15 cellular contexts compared by ENCODE assay signal in genomic region chr10:121063744-121064143, GRCh38.
"Had no signal": no experiment of that assay in that cellular context is flagged by ENCODE, and none has a peak within 500 bp of the region (broad histone marks: within the 10 kb centered on the region; RNA-seq: fewer than 3 reads in every experiment).

No MANE protein-coding gene starts in this region.

- ATAC-seq: heart left ventricle, psoas muscle had no signal

- H3K4me3 Mint-ChIP-seq: activated CD4-positive, alpha-beta memory T cell treated with anti-CD3 and anti-CD28 coated beads, Interleukin-2, amount 10 ng/mL, durations not matched to agents 7 days and 5 days; mesothelial cell of epicardium; T-helper 2 cell treated with Interferon-gamma antibody and Interleukin-4, amounts not matched to agents 5 μg/mL and 100 μg/mL, for 36 hours had no signal

- H3K27ac Mint-ChIP-seq: activated CD4-positive, alpha-beta memory T cell treated with anti-CD3 and anti-CD28 coated beads, Interleukin-2, amount 10 ng/mL, durations not matched to agents 7 days and 5 days; mesothelial cell of epicardium; T-helper 2 cell treated with Interferon-gamma antibody and Interleukin-4, amounts not matched to agents 5 μg/mL and 100 μg/mL, for 36 hours had no signal

- H3K9me3 Mint-ChIP-seq: activated CD4-positive, alpha-beta memory T cell treated with anti-CD3 and anti-CD28 coated beads, Interleukin-2, amount 10 ng/mL, durations not matched to agents 7 days and 5 days; T-helper 2 cell treated with Interferon-gamma antibody and Interleukin-4, amounts not matched to agents 5 μg/mL and 100 μg/mL, for 36 hours had no signal

- H3K27me3 Mint-ChIP-seq: activated CD4-positive, alpha-beta memory T cell treated with anti-CD3 and anti-CD28 coated beads, Interleukin-2, amount 10 ng/mL, durations not matched to agents 7 days and 5 days had no signal

- DNase-seq: activated CD4-positive, alpha-beta memory T cell treated with anti-CD3 and anti-CD28 coated beads, Interleukin-2, amount 10 ng/mL, durations not matched to agents 7 days and 5 days; activated CD4-positive, CD25-positive, alpha-beta regulatory T cell treated with anti-CD3 and anti-CD28 coated beads, Interleukin-2, amount 50 U/mL, for 72 hours; activated CD8-positive, alpha-beta memory T cell treated with anti-CD3 and anti-CD28 coated beads, Interleukin-2, amount 50 U/mL, for 4 hours; activated naive CD4-positive, alpha-beta T cell; heart left ventricle; islet precursor cell; nucleus accumbens; psoas muscle; sigmoid colon; stimulated activated CD4-positive, alpha-beta T cell treated with anti-CD3 and anti-CD28 coated beads, Interleukin-12 subunit alpha, Interleukin-12 subunit beta, amount 100 ng/mL, for 4 hours; stimulated activated CD4-positive, alpha-beta T cell treated with anti-CD3 and anti-CD28 coated beads, Interleukin-4, amount 100 ng/mL, for 1 hour; stomach; uterus had no signal

- H3K36me3 Mint-ChIP-seq: mesothelial cell of epicardium had no signal

- H3K4me1 Mint-ChIP-seq: activated CD4-positive, alpha-beta memory T cell treated with anti-CD3 and anti-CD28 coated beads, Interleukin-2, amount 10 ng/mL, durations not matched to agents 7 days and 5 days had no signal
